Comparison of ENCODE assay signal across 34 cellular contexts in genomic region chr5:149364719-149365118, GRCh38. TPM values are rescaled to one million over a fixed set of nuclear protein-coding genes. Genes with fewer than 3 reads are reported as not detected.
"Had no signal": no experiment of that assay in that cellular context is flagged by ENCODE, and none has a peak within 500 bp of the region (broad histone marks: within the 10 kb centered on the region; RNA-seq: fewer than 3 reads in every experiment).

No MANE protein-coding gene starts in this region.

- H3K27ac Mint-ChIP-seq: activated CD4-positive, alpha-beta memory T cell treated with anti-CD3 and anti-CD28 coated beads, Interleukin-2, amount 10 ng/mL, durations not matched to agents 7 days and 5 days; activated CD8-positive, alpha-beta memory T cell treated with anti-CD3 and anti-CD28 coated beads, Interleukin-2, amount 10 ng/mL, durations not matched to agents 7 days and 5 days had no signal

- H3K27me3 Mint-ChIP-seq: activated CD4-positive, alpha-beta memory T cell treated with anti-CD3 and anti-CD28 coated beads, Interleukin-2, amount 10 ng/mL, durations not matched to agents 7 days and 5 days; activated CD8-positive, alpha-beta memory T cell treated with anti-CD3 and anti-CD28 coated beads, Interleukin-2, amount 10 ng/mL, durations not matched to agents 7 days and 5 days; central memory CD8-positive, alpha-beta T cell had no signal

- H3K9ac ChIP-seq: KMS-11 had no signal

- H3K4me2 ChIP-seq: KMS-11, PC-9 had no signal

- H3K4me3 Mint-ChIP-seq: activated CD4-positive, alpha-beta memory T cell treated with anti-CD3 and anti-CD28 coated beads, Interleukin-2, amount 10 ng/mL, durations not matched to agents 7 days and 5 days; activated CD8-positive, alpha-beta memory T cell treated with anti-CD3 and anti-CD28 coated beads, Interleukin-2, amount 10 ng/mL, durations not matched to agents 7 days and 5 days; central memory CD8-positive, alpha-beta T cell had no signal

- DNase-seq: activated CD4-positive, alpha-beta memory T cell treated with anti-CD3 and anti-CD28 coated beads, Interleukin-2, amount 10 ng/mL, durations not matched to agents 7 days and 5 days; activated CD4-positive, alpha-beta T cell treated with anti-CD3 and anti-CD28 coated beads for 1 hour; activated CD4-positive, alpha-beta T cell treated with anti-CD3 and anti-CD28 coated beads for 48 hours; activated CD4-positive, CD25-positive, alpha-beta regulatory T cell; activated CD8-positive, alpha-beta memory T cell treated with anti-CD3 and anti-CD28 coated beads for 24 hours; activated CD8-positive, alpha-beta memory T cell treated with anti-CD3 and anti-CD28 coated beads, Interleukin-2, amount 10 ng/mL, durations not matched to agents 7 days and 5 days; activated CD8-positive, alpha-beta memory T cell treated with anti-CD3 and anti-CD28 coated beads, Interleukin-2, amount 50 U/mL, for 48 hours; activated effector memory CD4-positive, alpha-beta T cell treated with Interleukin-2 at 50 U/mL for 16 hours; activated naive CD4-positive, alpha-beta T cell treated with anti-CD3 and anti-CD28 coated beads, Interleukin-2, amount 50 U/mL, for 16 hours; activated T-cell treated with anti-CD3 and anti-CD28 coated beads, Interleukin-2, amount 50 U/mL, for 48 hours; anterior cingulate cortex; NCI-H1092; NCI-H1417; NCI-H146; NCI-H187; NCI-H2029 treated with DMSO at 0.1 percent for 48 hours; NCI-H2107; NCI-H2171; NCI-H510A; NCI-H526; NCI-H748 treated with DMSO at 0.1 percent for 48 hours; NK-92 treated with Interleukin-12 subunit alpha and Interleukin-12 subunit beta, amount 100 ng/mL, for 24 hours; PC-9; SW 1271; T-helper 1 cell; T1000; WERI-Rb-1 had no signal

- ATAC-seq: activated CD8-positive, alpha-beta memory T cell treated with anti-CD3 and anti-CD28 coated beads, Interleukin-2, amount 10 ng/mL, durations not matched to agents 7 days and 5 days; Right ventricle myocardium inferior had no signal

- H3K36me3 ChIP-seq: cardiac muscle cell, WERI-Rb-1 had no signal

- H3K27ac ChIP-seq: cardiac muscle cell, KMS-11, PC-9, RWPE1, WERI-Rb-1 had no signal

- H2AFZ ChIP-seq: PC-9 had no signal

- H3K4me3 ChIP-seq: cardiac muscle cell, PC-9 had no signal

- H3K9me3 Mint-ChIP-seq: activated CD4-positive, alpha-beta memory T cell treated with anti-CD3 and anti-CD28 coated beads, Interleukin-2, amount 10 ng/mL, durations not matched to agents 7 days and 5 days; central memory CD8-positive, alpha-beta T cell had no signal

RNA-seq across cellular contexts. Expression of gene IL17B, which starts 14.4 kb away (rescaled TPM):
- total RNA-seq: activated CD4-positive, alpha-beta memory T cell treated with anti-CD3 and anti-CD28 coated beads, Interleukin-2, amount 10 ng/mL, durations not matched to agents 7 days and 5 days; activated CD8-positive, alpha-beta memory T cell treated with anti-CD3 and anti-CD28 coated beads, Interleukin-2, amount 10 ng/mL, durations not matched to agents 7 days and 5 days; LHCN-M2; PC-9; Right ventricle myocardium inferior; T-helper 2 cell treated with Interferon-gamma antibody and Interleukin-4, amounts not matched to agents 100 ng/mL and 5 ng/mL, for 36 hours had no signal
